ENCODE assay signal across 12 cellular contexts in genomic region chr20:38624084-38624483, GRCh38. TPM values are rescaled to one million over a fixed set of nuclear protein-coding genes. Genes with fewer than 3 reads are reported as not detected.
"Had no signal": no experiment of that assay in that cellular context is flagged by ENCODE, and none has a peak within 500 bp of the region (broad histone marks: within the 10 kb centered on the region; RNA-seq: fewer than 3 reads in every experiment).

No MANE protein-coding gene starts in this region.

- H3K9me3 Mint-ChIP-seq: H9, HFFc6 had no signal

- H3K36me3 ChIP-seq: HAP-1 had no signal

- DNase-seq: GM23248, GOT3, H7, H9, HCEC 1CT, HFFc6 had no signal

- H3K9ac ChIP-seq: GM23248 had no signal

- H3K4me3 Mint-ChIP-seq: GM23338, H9, HFFc6 had no signal

- H3K4me1 ChIP-seq: HAP-1 had no signal

- H3K9me3 ChIP-seq: HAP-1 had no signal

- H3K4me2 ChIP-seq: GM23338 had no signal

- H3K27ac ChIP-seq: GM23248 had no signal

- H3K27ac Mint-ChIP-seq: GM23338, H9, HFFc6 had no signal

- H3K4me3 ChIP-seq: GM23248, GM23338, HAP-1 had no signal

- ATAC-seq: GM23338, HCT116 had no signal

- H2AFZ ChIP-seq: GM23248, GM23338 had no signal

- FAIRE-seq: H1, H54 had no signal

RNA-seq across cellular contexts. Expression of gene ARHGAP40, which starts 22.5 kb away (rescaled TPM):
- total RNA-seq: GM23248, H4 had no signal
- polyA plus RNA-seq: GM23248, GM23338 had no signal

RNA-seq across cellular contexts. Expression of gene ADIG, which starts 43.1 kb away (rescaled TPM):
- total RNA-seq: GM23248, GM23338, H1, H4, H7, H9, HFFc6 had no signal
- polyA plus RNA-seq: GM23248, GM23338, H1 had no signal
